ENCODE assay signal across 26 cellular contexts in genomic region chr9:132516301-132516700, GRCh38.
"Had no signal": no experiment of that assay in that cellular context is flagged by ENCODE, and none has a peak within 500 bp of the region (broad histone marks: within the 10 kb centered on the region; RNA-seq: fewer than 3 reads in every experiment).

No MANE protein-coding gene starts in this region.

- H3K36me3 ChIP-seq: adrenal gland, esophagus muscularis mucosa, gastroesophageal sphincter had no signal

- H3K9me3 ChIP-seq: adrenal gland, esophagus muscularis mucosa, gastroesophageal sphincter had no signal

- FAIRE-seq: colon had no signal

- H3K4me3 ChIP-seq: adrenal gland, esophagus muscularis mucosa, gastroesophageal sphincter had no signal

- H3K27ac ChIP-seq: adrenal gland, esophagus muscularis mucosa, foreskin keratinocyte, gastroesophageal sphincter had no signal

- DNase-seq: activated CD4-positive, alpha-beta memory T cell treated with anti-CD3 and anti-CD28 coated beads for 36 hours; activated CD4-positive, alpha-beta T cell treated with anti-CD3 and anti-CD28 coated beads for 36 hours; activated CD4-positive, alpha-beta T cell treated with anti-CD3 and anti-CD28 coated beads, Interleukin-2, amount 10 ng/mL, durations not matched to agents 24 days and 14 days; activated CD4-positive, CD25-positive, alpha-beta regulatory T cell; activated CD4-positive, CD25-positive, alpha-beta regulatory T cell treated with anti-CD3 and anti-CD28 coated beads, Interleukin-2, amount 50 U/mL, for 72 hours; activated CD8-positive, alpha-beta memory T cell treated with anti-CD3 and anti-CD28 coated beads, Interleukin-2, amount 10 ng/mL, durations not matched to agents 7 days and 5 days; activated CD8-positive, alpha-beta memory T cell treated with anti-CD3 and anti-CD28 coated beads, Interleukin-2, amount 50 U/mL, for 4 hours; activated CD8-positive, alpha-beta T cell treated with anti-CD3 and anti-CD28 coated beads, Interleukin-2, amount 10 ng/mL, durations not matched to agents 7 days and 5 days; activated effector memory CD4-positive, alpha-beta T cell treated with anti-CD3 and anti-CD28 coated beads, Interleukin-2, amount 50 U/mL, for 16 hours; activated naive CD4-positive, alpha-beta T cell treated with anti-CD3 and anti-CD28 coated beads for 36 hours; activated naive CD8-positive, alpha-beta T cell treated with anti-CD3 and anti-CD28 coated beads for 36 hours; activated naive CD8-positive, alpha-beta T cell treated with anti-CD3 and anti-CD28 coated beads, Interleukin-2, amount 50 U/mL, for 24 hours; activated T-cell treated with anti-CD3 and anti-CD28 coated beads, Interleukin-2, amount 50 U/mL, for 1 hour; activated T-cell treated with anti-CD3 and anti-CD28 coated beads, Interleukin-2, amount 50 U/mL, for 48 hours; adrenal gland; amygdala; cortex of kidney; dermis blood vessel endothelial cell; effector CD4-positive, alpha-beta T cell; effector memory CD8-positive, alpha-beta T cell; erythroblast; foreskin keratinocyte; T-helper 2 cell had no signal

- H3K4me1 ChIP-seq: adrenal gland, esophagus muscularis mucosa, foreskin keratinocyte, gastroesophageal sphincter had no signal
